Comparison of ENCODE assay signal across 33 cellular contexts in the genomic region with DNA sequence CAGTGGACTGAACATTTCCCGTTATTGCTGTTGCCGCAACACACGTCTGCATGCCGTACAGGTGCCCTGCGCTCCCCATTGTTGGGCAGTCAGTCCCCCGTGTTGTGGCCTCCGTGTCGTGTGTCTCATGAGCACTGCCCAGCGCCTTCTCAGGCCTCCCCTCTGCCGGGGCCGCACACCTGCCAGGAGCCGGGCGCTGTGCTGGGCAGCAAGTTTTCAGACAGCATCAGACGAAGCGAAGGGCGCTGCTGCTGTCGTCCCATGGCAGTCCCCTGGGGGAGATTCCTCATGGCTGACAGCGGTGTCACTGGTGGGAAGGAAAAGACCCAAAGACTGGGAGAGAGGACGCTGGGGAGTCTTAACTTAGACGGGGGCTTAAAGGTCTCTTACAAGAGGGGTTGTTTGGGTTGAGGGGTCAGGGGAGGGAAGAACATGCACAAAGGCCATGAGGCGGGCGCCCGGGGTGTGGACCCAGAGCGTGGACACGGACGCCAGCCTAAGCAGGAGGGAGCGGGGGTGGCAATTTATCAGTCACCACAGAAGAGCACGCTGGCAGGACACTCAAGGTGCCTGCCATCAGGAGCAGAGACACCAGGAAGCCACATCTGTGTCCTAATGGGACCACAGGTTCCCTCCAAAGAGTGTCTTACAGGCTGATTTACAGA. TPM values are rescaled to one million over a fixed set of nuclear protein-coding genes. Genes with fewer than 3 reads are reported as not detected.
DNase-seq lines count a peak whose midpoint lies in the region; ATAC-seq, FAIRE-seq and TF ChIP-seq lines count a peak whose summit lies in the region.
"Had no signal": no experiment of that assay in that cellular context is flagged by ENCODE, and none has a peak within 500 bp of the region (broad histone marks: within the 10 kb centered on the region; RNA-seq: fewer than 3 reads in every experiment).

No MANE protein-coding gene starts in this region.

- WGBS in thyroid gland, 2 donors, result 95% methylated on average over 28 of the region's 28 CpGs
- over 99% methylated on average over 22 of the region's 28 CpGs for WGBS in HepG2 (ENCODE audit: low lambda C conversion rate)

- H3K36me3 ChIP-seq in thyroid gland (no peaks in the 10 kb centered on the region), HepG2 (replicated peaks in 1 of 2; ENCODE audit: control insufficient read depth in 1 of 2, insufficient read depth in 2 of 2, low read length in 2 of 2) (peaks cover 4 to 11% of the 10 kb centered on the region in 2 experiments; a peak in 2 of 5 replicates)
- H3K36me3 ChIP-seq: colonic mucosa, left lung, pancreas had no signal

- H3K4me2 ChIP-seq in HepG2 (ENCODE audit: low read depth, low read length), result no peak overlapping the region
- H3K4me2 ChIP-seq: A549, PC-9 had no signal

- H4K20me1 ChIP-seq in HepG2 (ENCODE audit: insufficient read depth, low read length), result no peaks in the 10 kb centered on the region

- peak overlapping the region; percentile 37 to 73 (median 54) for H3K27ac ChIP-seq in thyroid gland
- no peak overlapping the region for H3K27ac ChIP-seq in HepG2 (ENCODE audit: extremely low read length, insufficient read depth, low read length)
- H3K27ac ChIP-seq: ascending aorta, cardiac muscle cell, colonic mucosa, left lung, pancreas, PC-9, testis had no signal

- no peak for TF ChIP-seq POLR2A in thyroid gland (IDR thresholded peaks at IDR 0.05)
- TF ChIP-seq POLR2A in HepG2 (IDR thresholded peaks at IDR 0.05; ENCODE audit: insufficient read depth in 1 of 2, low read depth in 2 of 2, low read length in 2 of 2), result no peak

- intact Hi-C loops in activated CD4-positive, alpha-beta T cell treated with anti-CD3 and anti-CD28 coated beads, Interleukin-2, amount 10 ng/mL, durations not matched to agents 24 days and 14 days (cut with micrococcal nuclease), result loop anchor here (10.0 kb wide), 1 partner anchor 545 kb away; no protein-coding TSS in a partner anchor
- intact Hi-C loops in thyroid gland (cut with DNase I) (no loop called here), HepG2 (cut with micrococcal nuclease; ENCODE audit: unreplicated experiment) (no loop called here)

- H3K9me3 ChIP-seq in thyroid gland (no peaks in the 10 kb centered on the region), HepG2 (ENCODE audit: low read length) (no peaks in the 10 kb centered on the region)
- H3K9me3 ChIP-seq: A549, ascending aorta, colonic mucosa, left lung, pancreas, testis had no signal

- no peak for TF ChIP-seq RAD21 in HepG2 (CRISPR knock-in tag; IDR thresholded peaks at IDR 0.05)

- H3K4me3 ChIP-seq in thyroid gland (replicated peaks in 1 of 3), result no peak overlapping the region
- no peak overlapping the region for H3K4me3 ChIP-seq in HepG2 (replicated peaks in 1 of 3; ENCODE audit: insufficient read depth in 1 of 3, low read depth in 2 of 3, low read length in 3 of 3)
- H3K4me3 ChIP-seq: A549, ascending aorta, cardiac muscle cell, colonic mucosa, K562, left lung, pancreas, PC-9, testis had no signal

- TF ChIP-seq EP300 in HepG2 (IDR thresholded peaks at IDR 0.05; ENCODE audit: low read depth in 2 of 2, low read length in 2 of 2), result no peak
- TF ChIP-seq EP300 in HepG2 (CRISPR knock-in tag; IDR thresholded peaks at IDR 0.05; ENCODE audit: borderline replicate concordance), result no peak

- H3K4me1 ChIP-seq in thyroid gland, result peaks cover 23 to 36% of the 10 kb centered on the region in 2 donors
- peaks cover 27% of the 10 kb centered on the region for H3K4me1 ChIP-seq in HepG2 (ENCODE audit: insufficient read depth, low read length)
- H3K4me1 ChIP-seq: ascending aorta, colonic mucosa, pancreas, testis had no signal

- H2AFZ ChIP-seq in HepG2 (ENCODE audit: low read length), result no peak overlapping the region
- H2AFZ ChIP-seq: PC-9 had no signal

- no peaks in the 10 kb centered on the region for H3K36me3 Mint-ChIP-seq in activated CD4-positive, alpha-beta T cell treated with anti-CD3 and anti-CD28 coated beads, Interleukin-2, amount 10 ng/mL, durations not matched to agents 24 days and 14 days (ENCODE audit: low read depth)
- H3K36me3 Mint-ChIP-seq in activated CD8-positive, alpha-beta memory T cell treated with anti-CD3 and anti-CD28 coated beads, Interleukin-2, amount 10 ng/mL, durations not matched to agents 7 days and 5 days, result no peaks in the 10 kb centered on the region
- H3K36me3 Mint-ChIP-seq in mesothelial cell of epicardium, result peaks cover 16% of the 10 kb centered on the region
- H3K36me3 Mint-ChIP-seq: activated naive CD8-positive, alpha-beta T cell treated with anti-CD3 and anti-CD28 coated beads, Interleukin-2, amount 10 ng/mL, durations not matched to agents 7 days and 5 days; natural killer cell treated with Interleukin-12 subunit alpha and Interleukin-12 subunit beta and Interleukin-15 and Interleukin-18, amount 100 ng/mL, for 72 hours had no signal

- FAIRE-seq in HepG2 (lab: Jason Lieb, UNC), result no peak
- FAIRE-seq: A549, D721Med, H1, K562, pancreas, small intestine had no signal

- no peaks in the 10 kb centered on the region for H3K9me3 Mint-ChIP-seq in activated CD4-positive, alpha-beta T cell treated with anti-CD3 and anti-CD28 coated beads, Interleukin-2, amount 10 ng/mL, durations not matched to agents 24 days and 14 days
- no peaks in the 10 kb centered on the region for H3K9me3 Mint-ChIP-seq in activated CD8-positive, alpha-beta memory T cell treated with anti-CD3 and anti-CD28 coated beads, Interleukin-2, amount 10 ng/mL, durations not matched to agents 7 days and 5 days (ENCODE audit: low read depth)
- H3K9me3 Mint-ChIP-seq in mesothelial cell of epicardium, result no peaks in the 10 kb centered on the region
- H3K9me3 Mint-ChIP-seq: activated naive CD8-positive, alpha-beta T cell treated with anti-CD3 and anti-CD28 coated beads, Interleukin-2, amount 10 ng/mL, durations not matched to agents 7 days and 5 days; activated T-cell treated with anti-CD3 and anti-CD28 coated beads, Interleukin-2, amount 50 U/mL, for 4 hours; CD4-positive, alpha-beta memory T cell; natural killer cell treated with Interleukin-12 subunit alpha and Interleukin-12 subunit beta and Interleukin-15 and Interleukin-18, amount 100 ng/mL, for 72 hours had no signal

- peak; percentile 48 for DNase-seq in activated CD4-positive, alpha-beta T cell treated with anti-CD3 and anti-CD28 coated beads, Interleukin-2, amount 10 ng/mL, durations not matched to agents 24 days and 14 days
- no peak for DNase-seq in activated CD4-positive, alpha-beta T cell treated with anti-CD3 and anti-CD28 coated beads for 1 hour
- peak; percentile 33 for DNase-seq in activated CD8-positive, alpha-beta memory T cell treated with anti-CD3 and anti-CD28 coated beads, Interleukin-2, amount 10 ng/mL, durations not matched to agents 7 days and 5 days
- DNase-seq in mesothelial cell of epicardium (ENCODE audit: low spot score in 2 of 2, unreplicated experiment in 2 of 2) (no peak), thyroid gland (no peak), activated T-cell treated with anti-CD3 and anti-CD28 coated beads for 4 hours (no peak), HepG2 (ENCODE audit: low spot score) (no peak)
- DNase-seq: activated CD4-positive, alpha-beta T cell treated with anti-CD3 and anti-CD28 coated beads for 4 hours; activated gamma-delta T cell treated with Interleukin-2 at 50 U/mL for 16 hours; activated naive CD8-positive, alpha-beta T cell treated with anti-CD3 and anti-CD28 coated beads, Interleukin-2, amount 10 ng/mL, durations not matched to agents 7 days and 5 days; activated T-cell treated with anti-CD3 and anti-CD28 coated beads, Interleukin-2, amount 50 U/mL, for 4 hours; AML-193; CD4-positive, alpha-beta memory T cell; colonic mucosa; effector memory CD4-positive, alpha-beta T cell; midbrain; NCI-H1694; NCI-H2227 treated with DMSO at 0.1 percent for 48 hours; PC-9; retina; stimulated activated naive CD4-positive, alpha-beta T cell; testis had no signal

- in situ Hi-C loops in HepG2 (cut with HindIII; ENCODE audit: extremely low pct_ligation_motif_present, low pct_unique_long_range_greater_than_20kb), result no loop called here

- CTCF ChIA-PET in activated CD8-positive, alpha-beta memory T cell treated with anti-CD3 and anti-CD28 coated beads, Interleukin-2, amount 10 ng/mL, durations not matched to agents 7 days and 5 days (lab: Charles Lee), result no interaction called here
- CTCF ChIA-PET in HepG2 (lab: Yijun Ruan, JAX; ENCODE audit: low intra/inter-chr PET ratio, low total read pairs), result no interaction called here

- no peak overlapping the region for H3K27ac Mint-ChIP-seq in activated CD4-positive, alpha-beta T cell treated with anti-CD3 and anti-CD28 coated beads, Interleukin-2, amount 10 ng/mL, durations not matched to agents 24 days and 14 days
- no peak overlapping the region for H3K27ac Mint-ChIP-seq in activated CD8-positive, alpha-beta memory T cell treated with anti-CD3 and anti-CD28 coated beads, Interleukin-2, amount 10 ng/mL, durations not matched to agents 7 days and 5 days
- H3K27ac Mint-ChIP-seq in mesothelial cell of epicardium, result peak overlapping the region; percentile 47
- H3K27ac Mint-ChIP-seq: activated naive CD8-positive, alpha-beta T cell treated with anti-CD3 and anti-CD28 coated beads, Interleukin-2, amount 10 ng/mL, durations not matched to agents 7 days and 5 days; natural killer cell treated with Interleukin-12 subunit alpha and Interleukin-12 subunit beta and Interleukin-15 and Interleukin-18, amount 100 ng/mL, for 72 hours had no signal

- H3K79me2 ChIP-seq in HepG2 (ENCODE audit: insufficient read depth, low read length), result peaks cover 7% of the 10 kb centered on the region

- no peak overlapping the region for H3K9ac ChIP-seq in HepG2 (ENCODE audit: insufficient read depth, low read depth, low read length)

- no TSS peak for BruUV-seq in HepG2 (replicated peaks; lab: Mats Ljungman, UMichigan)

- H3K4me1 Mint-ChIP-seq in activated CD4-positive, alpha-beta T cell treated with anti-CD3 and anti-CD28 coated beads, Interleukin-2, amount 10 ng/mL, durations not matched to agents 24 days and 14 days, result peaks cover 2% of the 10 kb centered on the region
- H3K4me1 Mint-ChIP-seq in activated CD8-positive, alpha-beta memory T cell treated with anti-CD3 and anti-CD28 coated beads, Interleukin-2, amount 10 ng/mL, durations not matched to agents 7 days and 5 days, result peaks cover 5% of the 10 kb centered on the region
- H3K4me1 Mint-ChIP-seq in mesothelial cell of epicardium, result peaks cover 24% of the 10 kb centered on the region

- no peaks in the 10 kb centered on the region for H3K27me3 ChIP-seq in thyroid gland
- H3K27me3 ChIP-seq in HepG2 (ENCODE audit: control insufficient read depth in 1 of 2, insufficient read depth in 2 of 2, low read length in 2 of 2), result no peaks in the 10 kb centered on the region
- H3K27me3 ChIP-seq: ascending aorta, cardiac muscle cell, colonic mucosa, left lung, pancreas, testis had no signal

- ATAC-seq in activated CD8-positive, alpha-beta memory T cell treated with anti-CD3 and anti-CD28 coated beads, Interleukin-2, amount 10 ng/mL, durations not matched to agents 7 days and 5 days, result no peak
- no peak for ATAC-seq in GM19351 (IDR thresholded peaks at IDR 0.05; ENCODE audit: unreplicated experiment)
- ATAC-seq in HepG2, result no peak
- ATAC-seq: activated T-cell treated with anti-CD3 and anti-CD28 coated beads, Interleukin-2, amount 50 U/mL, for 4 hours; natural killer cell treated with Interleukin-12 subunit alpha and Interleukin-12 subunit beta and Interleukin-15 and Interleukin-18, amount 100 ng/mL, for 72 hours had no signal

- POLR2A ChIA-PET in HepG2 (lab: Yijun Ruan, JAX), result no interaction called here

- no peaks in the 10 kb centered on the region for H3K27me3 Mint-ChIP-seq in activated CD4-positive, alpha-beta T cell treated with anti-CD3 and anti-CD28 coated beads, Interleukin-2, amount 10 ng/mL, durations not matched to agents 24 days and 14 days
- H3K27me3 Mint-ChIP-seq in activated CD8-positive, alpha-beta memory T cell treated with anti-CD3 and anti-CD28 coated beads, Interleukin-2, amount 10 ng/mL, durations not matched to agents 7 days and 5 days, result no peaks in the 10 kb centered on the region
- no peaks in the 10 kb centered on the region for H3K27me3 Mint-ChIP-seq in mesothelial cell of epicardium (ENCODE audit: low read depth)
- H3K27me3 Mint-ChIP-seq: CD4-positive, alpha-beta memory T cell; natural killer cell treated with Interleukin-12 subunit alpha and Interleukin-12 subunit beta and Interleukin-15 and Interleukin-18, amount 100 ng/mL, for 72 hours had no signal

- TF ChIP-seq CTCF in mesothelial cell of epicardium (IDR thresholded peaks at IDR 0.05; ENCODE audit: unreplicated experiment) (no peak), thyroid gland (IDR thresholded peaks at IDR 0.05) (no peak), HepG2 (CRISPR knock-in tag; IDR thresholded peaks at IDR 0.05) (no peak)

- no peak overlapping the region for H3K4me3 Mint-ChIP-seq in activated CD4-positive, alpha-beta T cell treated with anti-CD3 and anti-CD28 coated beads, Interleukin-2, amount 10 ng/mL, durations not matched to agents 24 days and 14 days
- no peak overlapping the region for H3K4me3 Mint-ChIP-seq in activated CD8-positive, alpha-beta memory T cell treated with anti-CD3 and anti-CD28 coated beads, Interleukin-2, amount 10 ng/mL, durations not matched to agents 7 days and 5 days
- no peak overlapping the region for H3K4me3 Mint-ChIP-seq in mesothelial cell of epicardium
- H3K4me3 Mint-ChIP-seq: activated naive CD8-positive, alpha-beta T cell treated with anti-CD3 and anti-CD28 coated beads, Interleukin-2, amount 10 ng/mL, durations not matched to agents 7 days and 5 days; activated T-cell treated with anti-CD3 and anti-CD28 coated beads, Interleukin-2, amount 50 U/mL, for 4 hours; CD4-positive, alpha-beta memory T cell; natural killer cell treated with Interleukin-12 subunit alpha and Interleukin-12 subunit beta and Interleukin-15 and Interleukin-18, amount 100 ng/mL, for 72 hours had no signal

RNA-seq across cellular contexts. Expression of gene RGS12, which starts 47.3 kb away (rescaled TPM):
- total RNA-seq in activated CD4-positive, alpha-beta T cell treated with anti-CD3 and anti-CD28 coated beads, Interleukin-2, amount 10 ng/mL, durations not matched to agents 24 days and 14 days, result 3.3 and 3.7 TPM in 2 replicates
- 1 to 10 TPM; 2.1 to 5.0 TPM for total RNA-seq in activated CD8-positive, alpha-beta memory T cell treated with anti-CD3 and anti-CD28 coated beads, Interleukin-2, amount 10 ng/mL, durations not matched to agents 7 days and 5 days
- total RNA-seq in mesothelial cell of epicardium (75.9 to 81.9 TPM (median 78.9 TPM) in 3 replicates), thyroid gland (10 to 100 TPM; 14.6 to 25.1 (median 20.9) TPM), HepG2 (2016; rRNA removed; fragmentation: Illumina TruSeq; extraction: Trizol) (18.2 and 21.0 TPM in 2 replicates)
- total RNA-seq in HepG2 (2016; cell fraction: cytosol; rRNA removed; fragmentation: Illumina TruSeq; extraction: Trizol; ENCODE audit: low read depth), result 9.3 and 11.0 TPM in 2 replicates
- 16.0 and 24.7 TPM in 2 replicates for total RNA-seq in HepG2 (2016; cell fraction: insoluble cytoplasmic fraction; rRNA removed; fragmentation: Illumina TruSeq; extraction: Trizol)
- total RNA-seq in HepG2 (2016; cell fraction: membrane; rRNA removed; fragmentation: Illumina TruSeq; extraction: Trizol), result 16.1 and 18.9 TPM in 2 replicates
- 21.7 and 25.1 TPM in 2 replicates for total RNA-seq in HepG2 (2016; cell fraction: nucleus; rRNA removed; fragmentation: Illumina TruSeq; extraction: Trizol)
- polyA plus RNA-seq in HepG2 (2011; rRNA removed), result 27.7 and 35.5 TPM in 2 replicates
- 11.1 and 23.9 TPM in 2 replicates for polyA plus RNA-seq in HepG2 (2011; cell fraction: cytosol; rRNA removed)
- 115 and 118 TPM in 2 replicates for polyA plus RNA-seq in HepG2 (2011; cell fraction: nucleus; rRNA removed)
- polyA plus RNA-seq in HepG2 (2012), result 37.4 and 43.4 TPM in 2 replicates
- polyA plus RNA-seq in HepG2 (2016; cell fraction: cytosol; fragmentation: Illumina TruSeq; extraction: Trizol; ENCODE audit: low read depth), result 2.0 and 3.4 TPM in 2 replicates
- 17.8 and 20.5 TPM in 2 replicates for polyA plus RNA-seq in HepG2 (2016; cell fraction: insoluble cytoplasmic fraction; fragmentation: Illumina TruSeq; extraction: Trizol; ENCODE audit: low read depth)
- polyA plus RNA-seq in HepG2 (2016; cell fraction: membrane; fragmentation: Illumina TruSeq; extraction: Trizol; ENCODE audit: low read depth), result 5.5 and 5.6 TPM in 2 replicates
- 51.0 and 56.7 TPM in 2 replicates for polyA plus RNA-seq in HepG2 (2016; cell fraction: nucleus; fragmentation: Illumina TruSeq; extraction: Trizol; ENCODE audit: insufficient read depth, low read depth)
- polyA minus RNA-seq in HepG2 (2011; rRNA and poly(A)+ RNA removed; ENCODE audit: low replicate concordance), result 4.5 and 52.2 TPM in 2 replicates
- polyA minus RNA-seq in HepG2 (2011; cell fraction: cytosol; rRNA and poly(A)+ RNA removed), result 14.2 and 24.5 TPM in 2 replicates
- 45.0 and 59.1 TPM in 2 replicates for polyA minus RNA-seq in HepG2 (2011; cell fraction: nucleus; rRNA and poly(A)+ RNA removed)

Comparison
In these comparisons a context has a peak if more than half of its experiments do, and no peak if none do; other contexts are left out.
1. DNase-seq: peak in activated CD4-positive, alpha-beta T cell treated with anti-CD3 and anti-CD28 coated beads, Interleukin-2, amount 10 ng/mL, durations not matched to agents 24 days and 14 days (single experiment) and activated CD8-positive, alpha-beta memory T cell treated with anti-CD3 and anti-CD28 coated beads, Interleukin-2, amount 10 ng/mL, durations not matched to agents 7 days and 5 days (single experiment); none in activated CD4-positive, alpha-beta T cell treated with anti-CD3 and anti-CD28 coated beads for 1 hour (single experiment), mesothelial cell of epicardium (0 of 2), thyroid gland (0 of 2), activated T-cell treated with anti-CD3 and anti-CD28 coated beads for 4 hours (single experiment) and HepG2 (single experiment).